In genomic region chr4:64384237-64385176, GRCh38 we compare ENCODE assay signal across 32 cellular contexts. TPM values are rescaled to one million over a fixed set of nuclear protein-coding genes. Genes with fewer than 3 reads are reported as not detected.
"Had no signal": no experiment of that assay in that cellular context is flagged by ENCODE, and none has a peak within 500 bp of the region (broad histone marks: within the 10 kb centered on the region; RNA-seq: fewer than 3 reads in every experiment).

No MANE protein-coding gene starts in this region.

- H3K36me3 Mint-ChIP-seq: activated naive CD8-positive, alpha-beta T cell treated with anti-CD3 and anti-CD28 coated beads, Interleukin-2, amount 10 ng/mL, durations not matched to agents 7 days and 5 days; natural killer cell treated with Interleukin-12 subunit alpha and Interleukin-12 subunit beta and Interleukin-15 and Interleukin-18, amount 100 ng/mL, for 72 hours; stimulated activated naive B cell treated with anti-CD40 and anti-IgM and Interleukin-4, amounts not matched to agents 10 μg/mL and 1 μg/mL and 100 μg/mL, for 72 hours had no signal

- H3K9me3 Mint-ChIP-seq: activated naive CD8-positive, alpha-beta T cell treated with anti-CD3 and anti-CD28 coated beads, Interleukin-2, amount 10 ng/mL, durations not matched to agents 7 days and 5 days had no signal

- H3K36me3 ChIP-seq: brain microvascular endothelial cell, sigmoid colon, stomach, suprapubic skin, tibial nerve, uterus had no signal

- H3K4me1 Mint-ChIP-seq: activated CD4-positive, alpha-beta T cell treated with anti-CD3 and anti-CD28 coated beads for 36 hours; activated naive CD8-positive, alpha-beta T cell treated with anti-CD3 and anti-CD28 coated beads, Interleukin-2, amount 10 ng/mL, durations not matched to agents 7 days and 5 days; central memory CD8-positive, alpha-beta T cell; stimulated activated naive B cell treated with anti-CD40 and anti-IgM and Interleukin-4, amounts not matched to agents 10 μg/mL and 1 μg/mL and 100 μg/mL, for 72 hours had no signal

- H3K27me3 ChIP-seq: brain microvascular endothelial cell, esophagus muscularis mucosa, sigmoid colon, stomach, suprapubic skin, tibial nerve, uterus had no signal

- H3K4me3 Mint-ChIP-seq: activated CD4-positive, alpha-beta T cell treated with anti-CD3 and anti-CD28 coated beads for 36 hours; activated naive CD4-positive, alpha-beta T cell treated with anti-CD3 and anti-CD28 coated beads for 36 hours; activated naive CD8-positive, alpha-beta T cell treated with anti-CD3 and anti-CD28 coated beads, Interleukin-2, amount 10 ng/mL, durations not matched to agents 7 days and 5 days; central memory CD8-positive, alpha-beta T cell; natural killer cell treated with Interleukin-12 subunit alpha and Interleukin-12 subunit beta and Interleukin-15 and Interleukin-18, amount 100 ng/mL, for 72 hours; stimulated activated naive B cell treated with anti-CD40 and anti-IgM and Interleukin-4, amounts not matched to agents 10 μg/mL and 1 μg/mL and 100 μg/mL, for 72 hours had no signal

- DNase-seq: activated CD4-positive, alpha-beta T cell treated with anti-CD3 and anti-CD28 coated beads for 36 hours; activated CD4-positive, alpha-beta T cell treated with anti-CD3 and anti-CD28 coated beads, Interleukin-2, amount 50 U/mL, for 4 hours; activated CD4-positive, CD25-positive, alpha-beta regulatory T cell; activated CD8-positive, alpha-beta memory T cell treated with anti-CD3 and anti-CD28 coated beads for 24 hours; activated effector memory CD4-positive, alpha-beta T cell treated with Interleukin-2 at 50 U/mL for 16 hours; activated naive CD4-positive, alpha-beta T cell treated with anti-CD3 and anti-CD28 coated beads for 36 hours; activated naive CD8-positive, alpha-beta T cell treated with anti-CD3 and anti-CD28 coated beads, Interleukin-2, amount 10 ng/mL, durations not matched to agents 7 days and 5 days; brain microvascular endothelial cell; dermis blood vessel endothelial cell; effector CD4-positive, alpha-beta T cell; foreskin melanocyte; midbrain; sigmoid colon; small intestine; stimulated activated CD4-positive, alpha-beta T cell treated with anti-CD3 and anti-CD28 coated beads, Interleukin-4, amount 100 ng/mL, for 4 hours; stimulated activated CD8-positive, alpha-beta memory T cell treated with anti-CD3 and anti-CD28 coated beads, Interleukin-4, amount 100 ng/mL, for 48 hours; stimulated activated naive B cell treated with anti-CD40 and anti-IgM and Interleukin-4, amounts not matched to agents 10 μg/mL and 1 μg/mL and 100 μg/mL, for 72 hours; stomach; uterus had no signal

- H3K27ac ChIP-seq: brain microvascular endothelial cell, esophagus muscularis mucosa, sigmoid colon, SK-N-MC, stomach, suprapubic skin, tibial nerve, uterus had no signal

- H3K27ac Mint-ChIP-seq: activated CD4-positive, alpha-beta T cell treated with anti-CD3 and anti-CD28 coated beads for 36 hours; activated naive CD4-positive, alpha-beta T cell treated with anti-CD3 and anti-CD28 coated beads for 36 hours; activated naive CD8-positive, alpha-beta T cell treated with anti-CD3 and anti-CD28 coated beads, Interleukin-2, amount 10 ng/mL, durations not matched to agents 7 days and 5 days; natural killer cell treated with Interleukin-12 subunit alpha and Interleukin-12 subunit beta and Interleukin-15 and Interleukin-18, amount 100 ng/mL, for 72 hours; progenitor cell of endocrine pancreas; stimulated activated naive B cell treated with anti-CD40 and anti-IgM and Interleukin-4, amounts not matched to agents 10 μg/mL and 1 μg/mL and 100 μg/mL, for 72 hours had no signal

- H3K9me3 ChIP-seq: esophagus muscularis mucosa, sigmoid colon, stomach, suprapubic skin, tibial nerve, uterus had no signal

- ATAC-seq: activated CD4-positive, alpha-beta T cell treated with anti-CD3 and anti-CD28 coated beads for 36 hours; natural killer cell treated with Interleukin-12 subunit alpha and Interleukin-12 subunit beta and Interleukin-15 and Interleukin-18, amount 100 ng/mL, for 72 hours had no signal

- H3K4me3 ChIP-seq: esophagus muscularis mucosa, sigmoid colon, SK-N-MC, stomach, suprapubic skin, tibial nerve, uterus had no signal

- H3K4me1 ChIP-seq: esophagus muscularis mucosa, sigmoid colon, stomach, suprapubic skin, tibial nerve, uterus had no signal

- H3K27me3 Mint-ChIP-seq: activated CD4-positive, alpha-beta T cell treated with anti-CD3 and anti-CD28 coated beads for 36 hours; activated naive CD8-positive, alpha-beta T cell treated with anti-CD3 and anti-CD28 coated beads, Interleukin-2, amount 10 ng/mL, durations not matched to agents 7 days and 5 days; central memory CD8-positive, alpha-beta T cell; natural killer cell treated with Interleukin-12 subunit alpha and Interleukin-12 subunit beta and Interleukin-15 and Interleukin-18, amount 100 ng/mL, for 72 hours; progenitor cell of endocrine pancreas; stimulated activated naive B cell treated with anti-CD40 and anti-IgM and Interleukin-4, amounts not matched to agents 10 μg/mL and 1 μg/mL and 100 μg/mL, for 72 hours had no signal

RNA-seq across cellular contexts. Expression of gene TECRL, which starts 24.7 kb away (rescaled TPM):
- total RNA-seq: activated CD4-positive, alpha-beta T cell treated with anti-CD3 and anti-CD28 coated beads for 36 hours; activated naive CD4-positive, alpha-beta T cell treated with anti-CD3 and anti-CD28 coated beads for 36 hours; activated naive CD8-positive, alpha-beta T cell treated with anti-CD3 and anti-CD28 coated beads, Interleukin-2, amount 10 ng/mL, durations not matched to agents 7 days and 5 days; astrocyte; dermis blood vessel endothelial cell; glomerular endothelial cell; lower leg skin; natural killer cell treated with Interleukin-12 subunit alpha and Interleukin-12 subunit beta and Interleukin-15 and Interleukin-18, amount 100 ng/mL, for 72 hours; osteoblast; progenitor cell of endocrine pancreas; renal cortical epithelial cell; sigmoid colon; suprapubic skin; T-helper 1 cell treated with Interleukin-12 subunit alpha and Interleukin-12 subunit beta and Interleukin-4 antibody, amounts not matched to agents 30 ng/mL and 1 ng/mL, for 36 hours; tibial nerve; uterus had no signal
